In genomic region chr2:95414015-95414594, GRCh38 we compare ENCODE assay signal across 8 cellular contexts. TPM values are rescaled to one million over a fixed set of nuclear protein-coding genes. Genes with fewer than 3 reads are reported as not detected.
DNase-seq lines count a peak whose midpoint lies in the region; ATAC-seq and TF ChIP-seq lines count a peak whose summit lies in the region.
"Not testable (repeated sequence)": the region's sequence is repeated elsewhere in the genome, so short reads cannot be mapped to it uniquely, and the experiment has no call there.

No MANE protein-coding gene starts in this region.

- H3K36me3 ChIP-seq in CD4-positive, alpha-beta memory T cell (ENCODE audit: insufficient read depth, low read length), result not testable (repeated sequence)

- not testable (repeated sequence) for H3K9me3 ChIP-seq in CD4-positive, alpha-beta memory T cell (ENCODE audit: control insufficient read depth in 1 of 2, low read length in 2 of 2)

- H3K4me1 Mint-ChIP-seq in CD4-positive, alpha-beta memory T cell, result not testable (repeated sequence)

- not testable (repeated sequence) for H3K27me3 ChIP-seq in CD4-positive, alpha-beta memory T cell (ENCODE audit: insufficient read depth, low read length)

- peaks cover 10 to 21% of the 10 kb centered on the region in 2 donors for H3K36me3 Mint-ChIP-seq in CD4-positive, alpha-beta memory T cell

- not testable (repeated sequence) for H3K4me3 Mint-ChIP-seq in CD4-positive, alpha-beta memory T cell

- peak; percentile 36 to 43 (median 41) for DNase-seq in CD4-positive, alpha-beta memory T cell
- DNase-seq in GM20000 (ENCODE audit: low spot score) (peak; percentile 50), HPDE6-E6E7 (ENCODE audit: extremely low spot score) (peak; percentile 42), NCI-H82 treated with DMSO at 0.1 percent for 48 hours (lab: John Stamatoyannopoulos, UW; ENCODE audit: unreplicated experiment) (peak; percentile 42), cerebellum (ENCODE audit: low spot score) (peak; percentile 74), left colon (peak; percentile 74 to 88)
- DNase-seq in activated CD4-positive, alpha-beta T cell treated with anti-CD3 and anti-CD28 coated beads, Interleukin-2, amount 50 U/mL, for 1 hour, result peak; percentile 63
- peak; percentile 66 for DNase-seq in stimulated activated CD4-positive, alpha-beta T cell treated with anti-CD3 and anti-CD28 coated beads, Interleukin-1b, Interleukin-23, amount 100 ng/mL, for 48 hours

- H3K9me3 Mint-ChIP-seq in CD4-positive, alpha-beta memory T cell, result not testable (repeated sequence)

- H3K27me3 Mint-ChIP-seq in CD4-positive, alpha-beta memory T cell, result not testable (repeated sequence)

- POLR2A ChIA-PET in CD4-positive, alpha-beta memory T cell (lab: Charles Lee; ENCODE audit: partially characterized antibody), result not testable (repeated sequence)

- not testable (repeated sequence) for H3K27ac ChIP-seq in CD4-positive, alpha-beta memory T cell (ENCODE audit: low read depth, low read length)

- peak; percentile 96 for ATAC-seq in left colon

- peak; percentile 61 for TF ChIP-seq CTCF in GM20000 (IDR thresholded peaks at IDR 0.05; ENCODE audit: extremely low read depth, missing control alignments)

- intact Hi-C loops in CD4-positive, alpha-beta memory T cell (cut with micrococcal nuclease), result loop anchor here (5.0 kb wide), 1 partner anchor 313 kb away; no protein-coding TSS in a partner anchor
- intact Hi-C loops in left colon (cut with DNase I, micrococcal nuclease), result not testable (repeated sequence)

- CTCF ChIA-PET in CD4-positive, alpha-beta memory T cell (lab: Charles Lee; ENCODE audit: partially characterized antibody), result interaction anchor here (0.6 to 2.3 kb wide), 3 partner anchors 12 to 550 kb away, joined by 3 to 8 read pairs (median 4); partner anchors contain the start of gene FAHD2A

- not testable (repeated sequence) for H3K4me3 ChIP-seq in CD4-positive, alpha-beta memory T cell (ENCODE audit: low read length in 2 of 2)

- H3K4me1 ChIP-seq in CD4-positive, alpha-beta memory T cell (ENCODE audit: insufficient read depth, low read length), result not testable (repeated sequence)

- peak overlapping the region in 2 of 7 donors; percentile 11 to 83 for H3K27ac Mint-ChIP-seq in CD4-positive, alpha-beta memory T cell

RNA-seq across cellular contexts. Expression of gene FAHD2A, which starts 11.6 kb away (rescaled TPM):
- 10 to 100 TPM; 30.7 to 33.9 TPM for total RNA-seq in CD4-positive, alpha-beta memory T cell
- polyA plus RNA-seq in CD4-positive, alpha-beta memory T cell, result 10 to 100 TPM; 16.7 to 16.9 TPM
- 31.4 TPM for total RNA-seq in cerebellum
- total RNA-seq in left colon, result 10 to 100 TPM; 31.3 to 43.1 TPM
